In genomic region chr18:58348947-58349346, GRCh38 we compare ENCODE assay signal across 1 cellular context.
TF ChIP-seq lines count a peak whose summit lies in the region.

No MANE protein-coding gene starts in this region.

TF ChIP-seq in H1, 55 proteins besides CTCF, POLR2A, EP300 and RAD21:
- no peak for TF ChIP-seq BACH1 (IDR thresholded peaks at IDR 0.05; ENCODE audit: low read length)
- no peak for TF ChIP-seq RBBP5 (IDR thresholded peaks at IDR 0.05; ENCODE audit: borderline replicate concordance, low read depth, low read length)
- TF ChIP-seq ASH2L (IDR thresholded peaks at IDR 0.05; ENCODE audit: low read length), result no peak
- no peak for TF ChIP-seq SP2 (IDR thresholded peaks at IDR 0.05; ENCODE audit: low read length)
- no peak for TF ChIP-seq EGR1 (IDR thresholded peaks at IDR 0.05; ENCODE audit: borderline replicate concordance, low read depth, low read length)
- TF ChIP-seq CTBP2 (IDR thresholded peaks at IDR 0.05; ENCODE audit: borderline replicate concordance, insufficient read depth, insufficient read length, low read length), result no peak
- TF ChIP-seq, protein P1, sequence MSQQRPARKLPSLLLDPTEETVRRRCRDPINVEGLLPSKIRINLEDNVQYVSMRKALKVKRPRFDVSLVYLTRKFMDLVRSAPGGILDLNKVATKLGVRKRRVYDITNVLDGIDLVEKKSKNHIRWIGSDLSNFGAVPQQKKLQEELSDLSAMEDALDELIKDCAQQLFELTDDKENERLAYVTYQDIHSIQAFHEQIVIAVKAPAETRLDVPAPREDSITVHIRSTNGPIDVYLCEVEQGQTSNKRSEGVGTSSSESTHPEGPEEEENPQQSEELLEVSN (IDR thresholded peaks at IDR 0.05), result no peak
- no peak for TF ChIP-seq MAFK (IDR thresholded peaks at IDR 0.05; ENCODE audit: low read depth, low read length)
- TF ChIP-seq, protein P2, sequence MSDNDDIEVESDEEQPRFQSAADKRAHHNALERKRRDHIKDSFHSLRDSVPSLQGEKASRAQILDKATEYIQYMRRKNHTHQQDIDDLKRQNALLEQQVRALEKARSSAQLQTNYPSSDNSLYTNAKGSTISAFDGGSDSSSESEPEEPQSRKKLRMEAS (IDR thresholded peaks at IDR 0.05), result no peak
- no peak for TF ChIP-seq PHF8 (conservative IDR thresholded peaks at IDR 0.05; ENCODE audit: low read depth, low read length)
- TF ChIP-seq BRCA1 (IDR thresholded peaks at IDR 0.05; ENCODE audit: low read depth, low read length), result no peak
- TF ChIP-seq, protein P3, sequence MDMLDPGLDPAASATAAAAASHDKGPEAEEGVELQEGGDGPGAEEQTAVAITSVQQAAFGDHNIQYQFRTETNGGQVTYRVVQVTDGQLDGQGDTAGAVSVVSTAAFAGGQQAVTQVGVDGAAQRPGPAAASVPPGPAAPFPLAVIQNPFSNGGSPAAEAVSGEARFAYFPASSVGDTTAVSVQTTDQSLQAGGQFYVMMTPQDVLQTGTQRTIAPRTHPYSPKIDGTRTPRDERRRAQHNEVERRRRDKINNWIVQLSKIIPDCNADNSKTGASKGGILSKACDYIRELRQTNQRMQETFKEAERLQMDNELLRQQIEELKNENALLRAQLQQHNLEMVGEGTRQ (IDR thresholded peaks at IDR 0.05; ENCODE audit: low read length), result no peak
- TF ChIP-seq SIRT6 (IDR thresholded peaks at IDR 0.05; ENCODE audit: low read length), result no peak
- TF ChIP-seq ZNF274 (IDR thresholded peaks at IDR 0.05; ENCODE audit: borderline replicate concordance, extremely low read depth, low read length), result no peak
- no peak for TF ChIP-seq JUND (IDR thresholded peaks at IDR 0.05; ENCODE audit: low read length)
- no peak for TF ChIP-seq NRF1 (IDR thresholded peaks at IDR 0.05; ENCODE audit: low read depth, low read length)
- TF ChIP-seq CBX5 (IDR thresholded peaks at IDR 0.05; ENCODE audit: low read depth, low read length), result no peak
- no peak for TF ChIP-seq YY1 (IDR thresholded peaks at IDR 0.05; ENCODE audit: low read depth, low read length)
- TF ChIP-seq SP1 (IDR thresholded peaks at IDR 0.05; ENCODE audit: low read depth, low read length), result no peak
- no peak for TF ChIP-seq TAF1 (IDR thresholded peaks at IDR 0.05; ENCODE audit: low read depth, low read length)
TF ChIP-seq in H1: peak in this region for 0.
